Comparison of ENCODE assay signal across 17 cellular contexts in the genomic region with DNA sequence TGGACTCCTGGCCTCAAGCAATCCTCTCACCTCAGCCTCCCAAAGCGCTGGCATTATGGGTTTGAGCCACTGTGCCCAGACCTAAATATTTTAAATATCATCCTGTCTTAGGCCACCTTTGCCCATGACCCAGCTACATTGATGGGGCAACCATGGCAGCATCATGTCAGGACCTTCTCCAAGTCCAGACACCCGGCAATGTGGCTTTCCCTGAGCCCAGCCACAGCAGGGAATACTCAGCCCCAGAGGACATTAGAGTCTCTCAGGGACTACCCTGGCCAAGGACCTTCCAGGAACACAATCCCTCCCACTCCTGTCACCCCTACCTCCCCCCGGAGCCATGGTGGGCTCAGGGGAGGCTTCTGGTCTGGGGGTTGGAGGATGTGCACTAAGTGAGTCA.
DNase-seq lines count a peak whose midpoint lies in the region; TF ChIP-seq lines count a peak whose summit lies in the region.
"Had no signal": no experiment of that assay in that cellular context is flagged by ENCODE, and none has a peak within 500 bp of the region (broad histone marks: within the 10 kb centered on the region; RNA-seq: fewer than 3 reads in every experiment).

No MANE protein-coding gene starts in this region.

- CTCF ChIA-PET in Calu3 (lab: Charles Lee) = no interaction called here

- H2BK120ac ChIP-seq in mesendoderm (ENCODE audit: low read depth, low read length) = no peak overlapping the region

- no TSS peak for BruUV-seq in Calu3 (replicated peaks; lab: Mats Ljungman, UMichigan)

- no peaks in the 10 kb centered on the region for H3K27me3 Mint-ChIP-seq in Calu3 (ENCODE audit: unreplicated experiment)

- DNase-seq in Calu3 (no peak), astrocyte of the spinal cord (ENCODE audit: low read depth, low spot score) (peak; percentile 47), mesendoderm (no peak), sigmoid colon (peak; percentile 52), NCI-H2171 (lab: John Stamatoyannopoulos, UW) (no peak), T-helper 9 cell (no peak), NCI-H226 (no peak)
- no peak for DNase-seq in activated T-cell treated with anti-CD3 and anti-CD28 coated beads, Interleukin-2, amount 50 U/mL, for 1 hour
- DNase-seq: C1 segment of cervical spinal cord, DMS79 treated with DMSO at 0.1 percent for 48 hours, GOT3, KBM-7, NCI-H1105 treated with DMSO at 0.1 percent for 48 hours, NCI-H1694, NCI-H2081 treated with DMSO at 0.1 percent for 48 hours, NCI-H524 treated with DMSO at 0.1 percent for 48 hours, PC-3 had no signal

- H3K4me1 ChIP-seq in mesendoderm (ENCODE audit: control insufficient read depth, low read depth, low read length) = peaks cover 6% of the 10 kb centered on the region
- peaks cover 0 to 9% (median 4%) of the 10 kb centered on the region in 4 donors for H3K4me1 ChIP-seq in sigmoid colon

- H3K27ac ChIP-seq in mesendoderm (ENCODE audit: low read depth, low read length) (no peak overlapping the region), sigmoid colon (no peak overlapping the region)

- TF ChIP-seq POLR2A in sigmoid colon (IDR thresholded peaks at IDR 0.05) = no peak

- peak overlapping the region; percentile 69 for H3K18ac ChIP-seq in mesendoderm (ENCODE audit: low read length)

- no peak overlapping the region for H3K9ac ChIP-seq in mesendoderm (ENCODE audit: low read length)

- peak overlapping the region; percentile 85 for H3K4ac ChIP-seq in mesendoderm (ENCODE audit: low read depth, low read length)

- peak overlapping the region; percentile 72 for H3K4me3 Mint-ChIP-seq in Calu3 (ENCODE audit: low read depth, unreplicated experiment)

- no peak overlapping the region for H2BK15ac ChIP-seq in mesendoderm (replicated peaks; ENCODE audit: low read depth)

- H3K9me3 Mint-ChIP-seq in Calu3 (ENCODE audit: low read depth, unreplicated experiment) = no peaks in the 10 kb centered on the region

- H3K4me1 Mint-ChIP-seq in Calu3 (ENCODE audit: low read depth, unreplicated experiment) = peaks cover 34% of the 10 kb centered on the region

- intact Hi-C loops in Calu3 (cut with micrococcal nuclease; ENCODE audit: unreplicated experiment) (no loop called here), sigmoid colon (cut with DNase I) (no loop called here)

- no CpG with 5 or more reads among the region's 3 CpGs for WGBS in mesendoderm (ENCODE audit: extremely low coverage, insufficient coverage, low lambda C conversion rate)
- WGBS in sigmoid colon, 2 donors = 83 to 87% methylated on average over 3 of the region's 3 CpGs

- H3K27ac Mint-ChIP-seq in Calu3 (ENCODE audit: unreplicated experiment) = no peak overlapping the region

- H3K9me3 ChIP-seq in sigmoid colon = no peaks in the 10 kb centered on the region

- H3K79me2 ChIP-seq in mesendoderm (ENCODE audit: control insufficient read depth, insufficient read depth, low read length) = no peaks in the 10 kb centered on the region

- TF ChIP-seq CTCF in Calu3 (IDR thresholded peaks at IDR 0.05; ENCODE audit: unreplicated experiment) (no peak), astrocyte of the spinal cord (IDR thresholded peaks at IDR 0.05; ENCODE audit: low read depth, low read length) (no peak), sigmoid colon (IDR thresholded peaks at IDR 0.05) (no peak)

- H3K4me2 ChIP-seq in mesendoderm (ENCODE audit: low read length) = no peak overlapping the region

- peaks cover 11% of the 10 kb centered on the region for H3K36me3 Mint-ChIP-seq in Calu3 (ENCODE audit: insufficient read depth, unreplicated experiment)

- in situ Hi-C loops in astrocyte of the spinal cord (cut with HindIII; ENCODE audit: low sequenced_read_pairs) = no loop called here

- no peak for TF ChIP-seq EP300 in sigmoid colon (IDR thresholded peaks at IDR 0.05)

- no peak overlapping the region for H4K8ac ChIP-seq in mesendoderm (ENCODE audit: low read depth, low read length)

- H3K27me3 ChIP-seq in mesendoderm (ENCODE audit: insufficient read depth, low read length, poor library complexity) (no peaks in the 10 kb centered on the region), sigmoid colon (no peaks in the 10 kb centered on the region)

- H3K23ac ChIP-seq in mesendoderm (ENCODE audit: low read length) = no peak overlapping the region

- no peak overlapping the region for H2AK5ac ChIP-seq in mesendoderm (ENCODE audit: low read length)

- H2BK5ac ChIP-seq in mesendoderm (ENCODE audit: low read length) = no peak overlapping the region

- no peak overlapping the region for H3K56ac ChIP-seq in mesendoderm (ENCODE audit: low read length)

- no peak overlapping the region for H4K5ac ChIP-seq in mesendoderm (ENCODE audit: low read length)

- H3K79me1 ChIP-seq in mesendoderm (ENCODE audit: low read length) = no peaks in the 10 kb centered on the region

- H3K4me3 ChIP-seq in astrocyte of the spinal cord (ENCODE audit: low read depth, low read length) (no peak overlapping the region), mesendoderm (ENCODE audit: low read length) (no peak overlapping the region), sigmoid colon (no peak overlapping the region)

- H3K36me3 ChIP-seq in mesendoderm (ENCODE audit: control insufficient read depth, insufficient read depth, low read length) (no peaks in the 10 kb centered on the region), sigmoid colon (no peaks in the 10 kb centered on the region)

Comparison
In these comparisons a context has a peak if more than half of its experiments do, and no peak if none do; other contexts are left out.
1. DNase-seq: peak in astrocyte of the spinal cord (single experiment) and sigmoid colon (single experiment); none in Calu3 (single experiment), mesendoderm (single experiment), activated T-cell treated with anti-CD3 and anti-CD28 coated beads, Interleukin-2, amount 50 U/mL, for 1 hour (single experiment), NCI-H2171 (single experiment), T-helper 9 cell (single experiment) and NCI-H226 (single experiment).